In the genomic region with DNA sequence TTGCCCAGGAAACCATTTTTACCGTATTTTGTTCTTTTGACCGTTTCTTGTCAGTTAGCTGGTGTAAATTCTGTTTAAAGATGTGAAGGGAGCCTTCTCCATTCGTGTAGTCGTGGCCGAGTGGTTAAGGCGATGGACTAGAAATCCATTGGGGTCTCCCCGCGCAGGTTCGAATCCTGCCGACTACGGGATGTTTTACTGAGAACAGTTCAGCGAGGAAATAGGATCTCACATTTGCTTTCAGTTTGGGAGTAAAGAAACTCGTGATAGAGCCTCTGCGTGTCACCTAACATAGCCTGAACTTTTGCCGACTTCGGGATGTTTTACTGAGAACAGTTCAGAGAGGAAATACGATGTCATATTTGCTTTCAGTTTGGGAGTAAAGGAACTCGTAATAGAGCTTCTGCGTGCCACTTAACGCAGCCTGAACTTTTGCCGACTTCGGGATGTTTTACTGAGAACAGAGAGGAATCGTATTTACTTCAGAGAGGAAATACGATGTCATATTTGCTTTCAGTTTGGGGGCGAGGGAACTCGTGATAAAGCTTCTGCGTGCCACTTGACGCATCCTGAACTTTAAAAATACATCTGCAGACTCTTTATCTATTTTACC, we compare ENCODE assay signal across 8 cellular contexts. TPM values are rescaled to one million over a fixed set of nuclear protein-coding genes. Genes with fewer than 3 reads are reported as not detected.
DNase-seq lines count a peak whose midpoint lies in the region; ATAC-seq and TF ChIP-seq lines count a peak whose summit lies in the region.

No MANE protein-coding gene starts in this region.

- H2AFZ ChIP-seq in trophoblast cell (ENCODE audit: insufficient read depth, low read length, poor library complexity): peak overlapping the region; percentile 67

- no peak overlapping the region for H3K27ac Mint-ChIP-seq in activated naive CD8-positive, alpha-beta T cell treated with anti-CD3 and anti-CD28 coated beads, Interleukin-2, amount 50 U/mL, for 24 hours

- H2BK120ac ChIP-seq in trophoblast cell (ENCODE audit: insufficient read depth, low read length, poor library complexity): no peak overlapping the region

- no peaks in the 10 kb centered on the region for H3K36me3 Mint-ChIP-seq in activated naive CD8-positive, alpha-beta T cell treated with anti-CD3 and anti-CD28 coated beads, Interleukin-2, amount 50 U/mL, for 24 hours (ENCODE audit: low read depth)

- no peak overlapping the region for H4K12ac ChIP-seq in trophoblast cell (ENCODE audit: low read depth, low read length)

- in situ Hi-C loops in transverse colon (cut with MboI; ENCODE audit: low pct_ligation_motif_present in 1 of 4, low pct_unique_long_range_greater_than_20kb in 1 of 4, low sequenced_read_pairs in 3 of 4): loop anchor here in 2 of 4 donors (10.0 to 25.0 kb wide), 2 partner anchors 304 to 433 kb away; a partner anchor contains a TSS

- no peak overlapping the region for H2BK12ac ChIP-seq in trophoblast cell (ENCODE audit: low read length)

- H3K4ac ChIP-seq in trophoblast cell (ENCODE audit: low read depth, low read length): no peak overlapping the region

- H3K9ac ChIP-seq in trophoblast cell (ENCODE audit: low read length): peak overlapping the region; percentile 73

- TF ChIP-seq EP300 in transverse colon (IDR thresholded peaks at IDR 0.05; ENCODE audit: low read depth): no peak

- H3K9me3 Mint-ChIP-seq in activated naive CD8-positive, alpha-beta T cell treated with anti-CD3 and anti-CD28 coated beads, Interleukin-2, amount 50 U/mL, for 24 hours: no peaks in the 10 kb centered on the region

- H4K8ac ChIP-seq in trophoblast cell (ENCODE audit: low read depth, low read length): peak overlapping the region; percentile 13

- peak overlapping the region; percentile 72 for H3K27ac ChIP-seq in trophoblast cell (ENCODE audit: low read depth, low read length)
- peak overlapping the region; percentile 95 to 99 (median 98) for H3K27ac ChIP-seq in transverse colon

- intact Hi-C loops in Right ventricle myocardium superior (cut with DNase I): loop anchor here (10.0 kb wide), 1 partner anchor 294 kb away; no protein-coding TSS in a partner anchor
- intact Hi-C loops in transverse colon (cut with DNase I; ENCODE audit: low total_unique reads): loop anchor here (2.0 kb wide), 1 partner anchor 348 kb away; no protein-coding TSS in a partner anchor

- no peak overlapping the region for H2BK5ac ChIP-seq in trophoblast cell (ENCODE audit: low read depth, low read length, poor library complexity)

- H2AK5ac ChIP-seq in trophoblast cell (ENCODE audit: low read length): no peak overlapping the region

- peak overlapping the region; percentile 79 for H3K4me3 ChIP-seq in trophoblast cell (ENCODE audit: low read depth, low read length)
- H3K4me3 ChIP-seq in transverse colon: peak overlapping the region; percentile 62 to 90 (median 82)

- TF ChIP-seq POLR2A in transverse colon (IDR thresholded peaks at IDR 0.05): peak; percentile 47

- no peaks in the 10 kb centered on the region for H3K9me3 ChIP-seq in trophoblast cell (ENCODE audit: insufficient read depth, low read depth, low read length)
- H3K9me3 ChIP-seq in transverse colon: no peaks in the 10 kb centered on the region

- no peak for TF ChIP-seq CTCF in transverse colon (IDR thresholded peaks at IDR 0.05)

- peak overlapping the region; percentile 61 for H3K4me2 ChIP-seq in trophoblast cell (ENCODE audit: low read length)

- no CpG with 5 or more reads among the region's 28 CpGs for WGBS in trophoblast cell (ENCODE audit: extremely low coverage, insufficient coverage, insufficient read length)
- 0 to 1% methylated on average over 10 to 28 of the region's 28 CpGs for WGBS in transverse colon (ENCODE audit: low coverage in 1 of 2), 2 donors

- H3K36me3 ChIP-seq in trophoblast cell (ENCODE audit: control insufficient read depth in 1 of 2, insufficient read depth in 2 of 2, low read length in 2 of 2): no peaks in the 10 kb centered on the region
- no peaks in the 10 kb centered on the region for H3K36me3 ChIP-seq in transverse colon

- H3K4me1 Mint-ChIP-seq in activated naive CD8-positive, alpha-beta T cell treated with anti-CD3 and anti-CD28 coated beads, Interleukin-2, amount 50 U/mL, for 24 hours: no peaks in the 10 kb centered on the region

- ATAC-seq in HG02571 (IDR thresholded peaks at IDR 0.05; ENCODE audit: unreplicated experiment) (peak; percentile 69), Right ventricle myocardium superior (ENCODE audit: poor library complexity) (peak; percentile 96)
- peak; percentile 91 for ATAC-seq in activated naive CD8-positive, alpha-beta T cell treated with anti-CD3 and anti-CD28 coated beads, Interleukin-2, amount 50 U/mL, for 24 hours

- no peak overlapping the region for H3K14ac ChIP-seq in trophoblast cell (ENCODE audit: low read length)

- DNase-seq in GM03348 (ENCODE audit: low spot score) (peak; percentile 63), NAMALWA (ENCODE audit: low spot score) (peak; percentile 93), SKM-1 (lab: John Stamatoyannopoulos, UW; ENCODE audit: unreplicated experiment) (peak; percentile 62), Right ventricle myocardium superior (peak; percentile 92), trophoblast cell (peak; percentile 80 to 92), transverse colon (peak; percentile 92)
- DNase-seq in activated naive CD8-positive, alpha-beta T cell treated with anti-CD3 and anti-CD28 coated beads, Interleukin-2, amount 50 U/mL, for 24 hours: peak; percentile 84

- no peaks in the 10 kb centered on the region for H3K27me3 ChIP-seq in trophoblast cell (ENCODE audit: insufficient read depth, low read length)
- no peaks in the 10 kb centered on the region for H3K27me3 ChIP-seq in transverse colon

- H4K91ac ChIP-seq in trophoblast cell (ENCODE audit: low read depth, low read length): no peak overlapping the region

- H3K79me1 ChIP-seq in trophoblast cell (ENCODE audit: low read length): no peaks in the 10 kb centered on the region

- H3K4me1 ChIP-seq in trophoblast cell (ENCODE audit: control insufficient read depth in 1 of 2, insufficient read depth in 2 of 2, low read length in 2 of 2): peaks cover 0 to 3% of the 10 kb centered on the region in 2 experiments
- peaks cover 0 to 18% (median 9%) of the 10 kb centered on the region in 4 donors for H3K4me1 ChIP-seq in transverse colon

- no peaks in the 10 kb centered on the region for H3K27me3 Mint-ChIP-seq in activated naive CD8-positive, alpha-beta T cell treated with anti-CD3 and anti-CD28 coated beads, Interleukin-2, amount 50 U/mL, for 24 hours

- no peak overlapping the region for H3K4me3 Mint-ChIP-seq in activated naive CD8-positive, alpha-beta T cell treated with anti-CD3 and anti-CD28 coated beads, Interleukin-2, amount 50 U/mL, for 24 hours

- no peak overlapping the region for H3K23ac ChIP-seq in trophoblast cell (ENCODE audit: low read length)

- H3K18ac ChIP-seq in trophoblast cell (ENCODE audit: low read length): no peak overlapping the region

- H3K79me2 ChIP-seq in trophoblast cell (ENCODE audit: control insufficient read depth, insufficient read depth, low read length, poor library complexity): no peaks in the 10 kb centered on the region

RNA-seq across cellular contexts. Expression of a gene that starts 5.9 kb away (rescaled TPM):
- 3.7 TPM for total RNA-seq in Right ventricle myocardium superior
- 6.0 and 6.4 TPM in 2 replicates for polyA plus RNA-seq in trophoblast cell (2013)
- 1 to 10 TPM; 2.8 to 9.7 (median 6.9) TPM for total RNA-seq in transverse colon

Comparison
In these comparisons a context has a peak if more than half of its experiments do, and no peak if none do; other contexts are left out.
1. Peak in every context shown above with its lines: DNase-seq, ATAC-seq, H3K4me3 ChIP-seq and H3K27ac ChIP-seq.